ENCODE assay signal across 15 cellular contexts in the genomic region with DNA sequence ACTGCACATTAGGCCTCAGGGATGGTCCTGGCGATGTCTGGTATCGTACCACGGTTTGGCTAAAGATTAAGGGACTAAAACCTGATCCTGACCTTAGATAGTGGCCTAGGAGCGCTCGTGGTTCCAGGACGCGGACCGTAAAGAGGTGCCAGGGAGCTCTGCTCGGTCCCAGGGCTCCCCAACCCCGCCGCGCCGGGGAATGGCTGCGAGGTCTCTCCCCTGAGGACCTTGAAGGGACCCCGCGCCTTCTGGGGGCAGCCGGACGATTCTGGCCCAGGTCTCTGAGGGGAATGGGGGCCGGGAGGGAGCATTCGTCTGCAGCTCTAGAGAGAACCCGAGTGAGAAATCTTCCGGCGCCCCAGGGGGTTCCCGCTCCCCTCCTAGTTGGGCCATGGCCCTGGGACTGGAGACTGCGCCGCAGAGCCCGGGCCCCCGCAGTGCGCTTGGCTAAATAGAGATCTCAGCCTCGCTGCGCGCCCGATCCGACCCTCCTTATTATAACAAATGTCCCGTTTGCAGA. TPM values are rescaled to one million over a fixed set of nuclear protein-coding genes. Genes with fewer than 3 reads are reported as not detected.
DNase-seq lines count a peak whose midpoint lies in the region; ATAC-seq and TF ChIP-seq lines count a peak whose summit lies in the region.
"Had no signal": no experiment of that assay in that cellular context is flagged by ENCODE, and none has a peak within 500 bp of the region (broad histone marks: within the 10 kb centered on the region; RNA-seq: fewer than 3 reads in every experiment).

No MANE protein-coding gene starts in this region.

- H3K4me3 ChIP-seq in CD4-positive, alpha-beta memory T cell (ENCODE audit: low read length in 2 of 2), result no peak overlapping the region
- H3K4me3 ChIP-seq: BLaER1 treated with 17β-estradiol and CSF1 and Interleukin-3, amounts not matched to agents 10 nM and 100 nM had no signal

- ATAC-seq in esophagus mucosa (peak; percentile 11), HG02571 (IDR thresholded peaks at IDR 0.05; ENCODE audit: unreplicated experiment) (no peak)

- CTCF ChIA-PET in CD4-positive, alpha-beta memory T cell (lab: Charles Lee; ENCODE audit: partially characterized antibody), result interaction anchor here (1.5 kb wide), 1 partner anchor 12 kb away, joined by 3 read pairs; no protein-coding TSS in a partner anchor

- no peak for TF ChIP-seq EP300 in Ishikawa (IDR thresholded peaks at IDR 0.05; ENCODE audit: borderline replicate concordance)

- H3K36me3 ChIP-seq in CD4-positive, alpha-beta memory T cell (ENCODE audit: insufficient read depth, low read length), result no peaks in the 10 kb centered on the region

- POLR2A ChIA-PET in CD4-positive, alpha-beta memory T cell (lab: Charles Lee; ENCODE audit: partially characterized antibody), result interaction anchor here (1.2 to 1.6 kb wide), 2 partner anchors 11 to 103 kb away, joined by 3 to 4 read pairs; partner anchors contain the start of gene PSD4

- no peak for TF ChIP-seq RAD21 in Ishikawa (IDR thresholded peaks at IDR 0.05; ENCODE audit: low read depth)

- H3K27me3 ChIP-seq in CD4-positive, alpha-beta memory T cell (ENCODE audit: insufficient read depth, low read length), result peaks cover 42% of the 10 kb centered on the region

- no peak overlapping the region for H3K27ac ChIP-seq in CD4-positive, alpha-beta memory T cell (ENCODE audit: low read depth, low read length)
- H3K27ac ChIP-seq: BLaER1 treated with 17β-estradiol and CSF1 and Interleukin-3, amounts not matched to agents 10 nM and 100 nM had no signal

- intact Hi-C loops in CD4-positive, alpha-beta memory T cell (cut with micrococcal nuclease), result no loop called here

- H3K27me3 Mint-ChIP-seq in CD4-positive, alpha-beta memory T cell, result peaks cover 48 to 49% of the 10 kb centered on the region in 2 donors
- H3K27me3 Mint-ChIP-seq in nephron progenitor cell (ENCODE audit: low read depth, poor library complexity), result peaks cover 93% of the 10 kb centered on the region

- H3K4me3 Mint-ChIP-seq in CD4-positive, alpha-beta memory T cell, result peak overlapping the region in 6 of 8 donors; percentile 4 to 68 (median 58)
- H3K4me3 Mint-ChIP-seq in nephron progenitor cell, result peak overlapping the region; percentile 87
- H3K4me3 Mint-ChIP-seq: memory B cell had no signal

- no peak for DNase-seq in CD4-positive, alpha-beta memory T cell
- DNase-seq in nephron progenitor cell (peak; percentile 40), DMS53 treated with DMSO at 0.1 percent for 48 hours (lab: John Stamatoyannopoulos, UW; ENCODE audit: unreplicated experiment) (no peak), DMS 273 treated with DMSO at 0.1 percent for 48 hours (lab: John Stamatoyannopoulos, UW) (no peak), NCI-H2029 (lab: John Stamatoyannopoulos, UW) (no peak)
- DNase-seq: activated gamma-delta T cell, foreskin melanocyte, GDM1, NCI-H1417, SHP77 had no signal

- no peaks in the 10 kb centered on the region for H3K9me3 Mint-ChIP-seq in CD4-positive, alpha-beta memory T cell
- no peaks in the 10 kb centered on the region for H3K9me3 Mint-ChIP-seq in nephron progenitor cell
- H3K9me3 Mint-ChIP-seq: memory B cell had no signal

- no peaks in the 10 kb centered on the region for H3K9me3 ChIP-seq in CD4-positive, alpha-beta memory T cell (ENCODE audit: control insufficient read depth in 1 of 2, low read length in 2 of 2)

- no peaks in the 10 kb centered on the region for H3K36me3 Mint-ChIP-seq in CD4-positive, alpha-beta memory T cell
- H3K36me3 Mint-ChIP-seq in nephron progenitor cell (ENCODE audit: low read depth), result peaks cover 55% of the 10 kb centered on the region
- H3K36me3 Mint-ChIP-seq: memory B cell had no signal

- peaks cover 12 to 26% (median 14%) of the 10 kb centered on the region in 4 donors for H3K4me1 Mint-ChIP-seq in CD4-positive, alpha-beta memory T cell
- peaks cover 67% of the 10 kb centered on the region for H3K4me1 Mint-ChIP-seq in nephron progenitor cell
- H3K4me1 Mint-ChIP-seq: memory B cell had no signal

- TF ChIP-seq CTCF in nephron progenitor cell (IDR thresholded peaks at IDR 0.05), result no peak

- H3K4me1 ChIP-seq in CD4-positive, alpha-beta memory T cell (ENCODE audit: insufficient read depth, low read length), result peaks cover 34% of the 10 kb centered on the region

- no peak overlapping the region for H3K27ac Mint-ChIP-seq in CD4-positive, alpha-beta memory T cell
- peak overlapping the region; percentile 36 for H3K27ac Mint-ChIP-seq in nephron progenitor cell
- H3K27ac Mint-ChIP-seq: memory B cell had no signal

TF ChIP-seq in Ishikawa, 13 proteins besides CTCF, POLR2A, EP300 and RAD21:
- TF ChIP-seq MAX (IDR thresholded peaks at IDR 0.05) (no peak), NFIC (IDR thresholded peaks at IDR 0.05) (no peak), TEAD4 (IDR thresholded peaks at IDR 0.05) (no peak), EGR1 (IDR thresholded peaks at IDR 0.05) (no peak), TAF1 (IDR thresholded peaks at IDR 0.05; ENCODE audit: low read depth) (no peak), YY1 (IDR thresholded peaks at IDR 0.05; ENCODE audit: low read depth) (0 out of 2 replicates have a peak, but pooled peaks have one; percentile 3), TCF12 (IDR thresholded peaks at IDR 0.05; ENCODE audit: low read depth) (no peak)

RNA-seq across cellular contexts. Expression of gene PAX8, which starts 1.8 kb away (rescaled TPM):
- 1 to 10 TPM; 1.7 to 2.3 TPM for total RNA-seq in CD4-positive, alpha-beta memory T cell
- under 1 TPM; 0.19 to 0.80 TPM for polyA plus RNA-seq in CD4-positive, alpha-beta memory T cell
- total RNA-seq in esophagus mucosa, result 6.1 TPM
